In genomic region chr4:145218251-145218650, GRCh38 we compare ENCODE assay signal across 9 cellular contexts. TPM values are rescaled to one million over a fixed set of nuclear protein-coding genes. Genes with fewer than 3 reads are reported as not detected.
A peak's percentile ranks its signal among the peaks of the same experiment; 100 is the strongest.
DNase-seq lines count a peak whose midpoint lies in the region; ATAC-seq and TF ChIP-seq lines count a peak whose summit lies in the region.
"Had no signal": no experiment of that assay in that cellular context is flagged by ENCODE, and none has a peak within 500 bp of the region (broad histone marks: within the 10 kb centered on the region; RNA-seq: fewer than 3 reads in every experiment).

No MANE protein-coding gene starts in this region.

- DNase-seq in DMS 273 (lab: John Stamatoyannopoulos, UW; ENCODE audit: unreplicated experiment) (peak; percentile 12), DMS 273 treated with DMSO at 0.1 percent for 48 hours (lab: John Stamatoyannopoulos, UW) (no peak), sigmoid colon (peak; percentile 63), ascending aorta (ENCODE audit: low spot score in 2 of 2) (no peak), foreskin melanocyte (no peak)
- DNase-seq in activated CD4-positive, alpha-beta T cell treated with anti-CD3 and anti-CD28 coated beads, Interleukin-2, amount 10 ng/mL, durations not matched to agents 24 days and 14 days: no peak

- H3K36me3 ChIP-seq in sigmoid colon (no peaks in the 10 kb centered on the region), ascending aorta (no peaks in the 10 kb centered on the region)

- no peak for TF ChIP-seq EP300 in sigmoid colon (IDR thresholded peaks at IDR 0.05)

- ATAC-seq in HG02759 (IDR thresholded peaks at IDR 0.05; ENCODE audit: unreplicated experiment): peak; percentile 98
- peak; percentile 87 for ATAC-seq in HG03575 (IDR thresholded peaks at IDR 0.05; ENCODE audit: extremely low read depth, insufficient number of reproducible peaks, low FRiP score, unreplicated experiment)

- H3K27ac Mint-ChIP-seq in activated CD4-positive, alpha-beta T cell treated with anti-CD3 and anti-CD28 coated beads, Interleukin-2, amount 10 ng/mL, durations not matched to agents 24 days and 14 days: no peak overlapping the region

- H3K4me3 ChIP-seq in sigmoid colon (no peak overlapping the region), ascending aorta (no peak overlapping the region)

- no peaks in the 10 kb centered on the region for H3K36me3 Mint-ChIP-seq in activated CD4-positive, alpha-beta T cell treated with anti-CD3 and anti-CD28 coated beads, Interleukin-2, amount 10 ng/mL, durations not matched to agents 24 days and 14 days (ENCODE audit: low read depth)

- no peaks in the 10 kb centered on the region for H3K4me1 Mint-ChIP-seq in activated CD4-positive, alpha-beta T cell treated with anti-CD3 and anti-CD28 coated beads, Interleukin-2, amount 10 ng/mL, durations not matched to agents 24 days and 14 days

- 67 to 68% methylated on average over 3 of the region's 3 CpGs for WGBS in sigmoid colon, 2 donors

- no peak for TF ChIP-seq POLR2A in sigmoid colon (IDR thresholded peaks at IDR 0.05)

- H3K27ac ChIP-seq in sigmoid colon (no peak overlapping the region), ascending aorta (no peak overlapping the region)
- H3K27ac ChIP-seq: 22Rv1 had no signal

- H3K9me3 ChIP-seq in sigmoid colon: no peaks in the 10 kb centered on the region
- no peaks in the 10 kb centered on the region for H3K9me3 ChIP-seq in ascending aorta

- no peaks in the 10 kb centered on the region for H3K27me3 ChIP-seq in sigmoid colon
- H3K27me3 ChIP-seq in ascending aorta: no peaks in the 10 kb centered on the region

- H3K4me1 ChIP-seq in sigmoid colon: no peaks in the 10 kb centered on the region
- no peaks in the 10 kb centered on the region for H3K4me1 ChIP-seq in ascending aorta

- intact Hi-C loops in sigmoid colon (cut with DNase I): no loop called here
- intact Hi-C loops in activated CD4-positive, alpha-beta T cell treated with anti-CD3 and anti-CD28 coated beads, Interleukin-2, amount 10 ng/mL, durations not matched to agents 24 days and 14 days (cut with micrococcal nuclease): loop anchor here (5.0 kb wide), 2 partner anchors 339 to 399 kb away; partner anchors contain the start of gene MMAA
- intact Hi-C loops in ascending aorta (cut with DNase I): loop anchor here (5.0 kb wide), 1 partner anchor 394 kb away; no protein-coding TSS in a partner anchor

- H3K4me3 Mint-ChIP-seq in activated CD4-positive, alpha-beta T cell treated with anti-CD3 and anti-CD28 coated beads, Interleukin-2, amount 10 ng/mL, durations not matched to agents 24 days and 14 days: no peak overlapping the region

- H3K27me3 Mint-ChIP-seq in activated CD4-positive, alpha-beta T cell treated with anti-CD3 and anti-CD28 coated beads, Interleukin-2, amount 10 ng/mL, durations not matched to agents 24 days and 14 days: peaks cover 19% of the 10 kb centered on the region

- TF ChIP-seq CTCF in sigmoid colon (IDR thresholded peaks at IDR 0.05): no peak
- TF ChIP-seq CTCF in ascending aorta (IDR thresholded peaks at IDR 0.05): no peak

- H3K9me3 Mint-ChIP-seq in activated CD4-positive, alpha-beta T cell treated with anti-CD3 and anti-CD28 coated beads, Interleukin-2, amount 10 ng/mL, durations not matched to agents 24 days and 14 days: no peaks in the 10 kb centered on the region

RNA-seq across cellular contexts. Expression of gene OTUD4, which starts 37.9 kb away (rescaled TPM):
- total RNA-seq in sigmoid colon: 10 to 100 TPM; 27.7 to 31.7 (median 29.8) TPM
- polyA plus RNA-seq in sigmoid colon: 10 to 100 TPM in 1 of 3 donors, 1 to 10 TPM in 2; 7.2 to 13.0 (median 9.2) TPM
- 81.2 and 86.4 TPM in 2 replicates for total RNA-seq in activated CD4-positive, alpha-beta T cell treated with anti-CD3 and anti-CD28 coated beads, Interleukin-2, amount 10 ng/mL, durations not matched to agents 24 days and 14 days
- total RNA-seq in ascending aorta: 81.4 TPM

Comparison
In these comparisons a context has a peak if more than half of its experiments do, and no peak if none do; other contexts are left out.
1. DNase-seq: peak in DMS 273 (single experiment) and sigmoid colon (single experiment); none in DMS 273 treated with DMSO at 0.1 percent for 48 hours (single experiment), activated CD4-positive, alpha-beta T cell treated with anti-CD3 and anti-CD28 coated beads, Interleukin-2, amount 10 ng/mL, durations not matched to agents 24 days and 14 days (single experiment), ascending aorta (0 of 2) and foreskin melanocyte (single experiment).